In genomic region chr3:179148446-179149238, GRCh38 we compare ENCODE assay signal across 8 cellular contexts. TPM values are rescaled to one million over a fixed set of nuclear protein-coding genes. Genes with fewer than 3 reads are reported as not detected.
DNase-seq lines count a peak whose midpoint lies in the region; ATAC-seq and TF ChIP-seq lines count a peak whose summit lies in the region.

No MANE protein-coding gene starts in this region.

- H3K9me3 ChIP-seq in CD4-positive, CD25-positive, alpha-beta regulatory T cell (ENCODE audit: control insufficient read depth in 2 of 2, low read length in 2 of 2), result no peaks in the 10 kb centered on the region
- H3K9me3 ChIP-seq in gastroesophageal sphincter, result no peaks in the 10 kb centered on the region
- no peaks in the 10 kb centered on the region for H3K9me3 ChIP-seq in neutrophil
- no peaks in the 10 kb centered on the region for H3K9me3 ChIP-seq in suprapubic skin

- TF ChIP-seq POLR2A in gastroesophageal sphincter (IDR thresholded peaks at IDR 0.05) (peak in 1 of 2 donors; percentile 62), suprapubic skin (IDR thresholded peaks at IDR 0.05) (no peak)

- H3K27ac ChIP-seq in CD4-positive, CD25-positive, alpha-beta regulatory T cell (ENCODE audit: insufficient read depth, low read length, poor library complexity, severe bottlenecking), result peak overlapping the region; percentile 96
- H3K27ac ChIP-seq in gastroesophageal sphincter (peak overlapping the region; percentile 90 to 99 (median 97)), neutrophil (peak overlapping the region; percentile 97), suprapubic skin (peak overlapping the region; percentile 100)

- DNase-seq in CD4-positive, CD25-positive, alpha-beta regulatory T cell, result peak; percentile 60 to 86 (median 71)
- DNase-seq in RPMI8226 (peak; percentile 74), suprapubic skin (ENCODE audit: low spot score in 2 of 2) (peak in 1 of 2 donors; percentile 79)
- peak; percentile 43 for DNase-seq in activated gamma-delta T cell treated with anti-CD3 and anti-CD28 coated beads, Interleukin-2, amount 50 U/mL, for 16 hours (ENCODE audit: low read depth)

- TF ChIP-seq CTCF in gastroesophageal sphincter (IDR thresholded peaks at IDR 0.05) (peak in 2 of 4 experiments; percentile 21 to 27), neutrophil (IDR thresholded peaks at IDR 0.05) (no peak), suprapubic skin (IDR thresholded peaks at IDR 0.05) (no peak)

- ATAC-seq in CD4-positive, CD25-positive, alpha-beta regulatory T cell (ENCODE audit: low read depth in 2 of 2), result peak; percentile 50 to 52
- peak; percentile 28 for ATAC-seq in GM19397 (IDR thresholded peaks at IDR 0.05; ENCODE audit: unreplicated experiment)
- peak; percentile 10 for ATAC-seq in HG03469 (IDR thresholded peaks at IDR 0.05; ENCODE audit: unreplicated experiment)
- peak; percentile 36 for ATAC-seq in gastroesophageal sphincter

- peaks cover 43% of the 10 kb centered on the region for H3K4me1 ChIP-seq in CD4-positive, CD25-positive, alpha-beta regulatory T cell (ENCODE audit: control insufficient read depth, insufficient read depth, low read length, poor library complexity, severe bottlenecking)
- H3K4me1 ChIP-seq in gastroesophageal sphincter, result peaks cover 0 to 42% (median 0%) of the 10 kb centered on the region in 3 donors
- H3K4me1 ChIP-seq in neutrophil (ENCODE audit: control insufficient read depth in 1 of 2, insufficient read depth in 1 of 2, low read depth in 1 of 2, low read length in 1 of 2), result peaks cover 16 to 22% of the 10 kb centered on the region in 2 experiments
- peaks cover 28% of the 10 kb centered on the region for H3K4me1 ChIP-seq in suprapubic skin

- H3K9me3 Mint-ChIP-seq in CD4-positive, CD25-positive, alpha-beta regulatory T cell, result no peaks in the 10 kb centered on the region

- H3K4me3 ChIP-seq in CD4-positive, CD25-positive, alpha-beta regulatory T cell (ENCODE audit: low read depth, low read length), result peak overlapping the region; percentile 99
- peak overlapping the region; percentile 64 to 91 for H3K4me3 ChIP-seq in gastroesophageal sphincter
- H3K4me3 ChIP-seq in neutrophil (ENCODE audit: low read depth in 1 of 2, low read length in 1 of 2), result peak overlapping the region; percentile 89 to 94
- H3K4me3 ChIP-seq in suprapubic skin, result peak overlapping the region; percentile 99

- peaks cover 8% of the 10 kb centered on the region for H3K27me3 Mint-ChIP-seq in CD4-positive, CD25-positive, alpha-beta regulatory T cell

- no peaks in the 10 kb centered on the region for H3K36me3 ChIP-seq in CD4-positive, CD25-positive, alpha-beta regulatory T cell (ENCODE audit: control insufficient read depth, insufficient read depth, low read length)
- H3K36me3 ChIP-seq in gastroesophageal sphincter (no peaks in the 10 kb centered on the region), neutrophil (no peaks in the 10 kb centered on the region), suprapubic skin (no peaks in the 10 kb centered on the region)

- no peak for TF ChIP-seq EP300 in gastroesophageal sphincter (IDR thresholded peaks at IDR 0.05)
- no peak for TF ChIP-seq EP300 in suprapubic skin (IDR thresholded peaks at IDR 0.05)

- H3K4me1 Mint-ChIP-seq in CD4-positive, CD25-positive, alpha-beta regulatory T cell, result peaks cover 11 to 45% (median 33%) of the 10 kb centered on the region in 4 donors

- H3K27ac Mint-ChIP-seq in CD4-positive, CD25-positive, alpha-beta regulatory T cell, result peak overlapping the region; percentile 97 to 99 (median 98)

- no peaks in the 10 kb centered on the region for H3K36me3 Mint-ChIP-seq in CD4-positive, CD25-positive, alpha-beta regulatory T cell

- H3K27me3 ChIP-seq in CD4-positive, CD25-positive, alpha-beta regulatory T cell (ENCODE audit: control insufficient read depth, insufficient read depth, low read length), result peaks cover 1% of the 10 kb centered on the region
- no peaks in the 10 kb centered on the region for H3K27me3 ChIP-seq in gastroesophageal sphincter
- H3K27me3 ChIP-seq in neutrophil, result peaks cover 3% of the 10 kb centered on the region
- H3K27me3 ChIP-seq in suprapubic skin, result no peaks in the 10 kb centered on the region

- peak overlapping the region; percentile 93 to 100 (median 98) for H3K4me3 Mint-ChIP-seq in CD4-positive, CD25-positive, alpha-beta regulatory T cell

- 0% methylated on average over 8 to 10 of the region's 89 CpGs for WGBS in gastroesophageal sphincter (ENCODE audit: low coverage in 1 of 2), 2 donors
- 0% methylated on average over 49 of the region's 89 CpGs for WGBS in suprapubic skin

RNA-seq across cellular contexts. Expression of gene PIK3CA, which starts 0.5 kb away (rescaled TPM):
- total RNA-seq in CD4-positive, CD25-positive, alpha-beta regulatory T cell, result 38.0 TPM
- 10 to 100 TPM; 15.8 to 21.8 (median 18.3) TPM for polyA plus RNA-seq in CD4-positive, CD25-positive, alpha-beta regulatory T cell
- total RNA-seq in gastroesophageal sphincter (10 to 100 TPM; 35.7 to 47.7 (median 39.6) TPM), suprapubic skin (10 to 100 TPM; 14.8 to 26.6 (median 18.6) TPM)
